Comparison of ENCODE assay signal across 8 cellular contexts in genomic region chr2:231197741-231198290, GRCh38. TPM values are rescaled to one million over a fixed set of nuclear protein-coding genes. Genes with fewer than 3 reads are reported as not detected.
DNase-seq lines count a peak whose midpoint lies in the region; ATAC-seq and TF ChIP-seq lines count a peak whose summit lies in the region.

No MANE protein-coding gene starts in this region.

- ATAC-seq in HCT116: no peak

- TF ChIP-seq CTCF in HCT116 (IDR thresholded peaks at IDR 0.05 in 2 of 3, conservative IDR thresholded peaks at IDR 0.05 in 1 of 3; ENCODE audit: borderline replicate concordance in 1 of 3, insufficient read depth in 1 of 3, low read depth in 2 of 3, low read length in 2 of 3) (no peak), VCaP (conservative IDR thresholded peaks at IDR 0.05) (no peak), right atrium auricular region (IDR thresholded peaks at IDR 0.05) (no peak)

- BruUV-seq in HCT116 (replicated peaks; lab: Mats Ljungman, UMichigan): TSS peak; percentile 95

- CTCF ChIA-PET in HCT116 (lab: Charles Lee): interaction anchor here (1.2 kb wide), 1 partner anchor 254 kb away, joined by 3 read pairs; no protein-coding TSS in a partner anchor

- POLR2A ChIA-PET in HCT116 (lab: Charles Lee): no interaction called here

- intact Hi-C loops in HCT116 (cut with micrococcal nuclease): no loop called here

- no peaks in the 10 kb centered on the region for H3K9me2 ChIP-seq in HCT116 (ENCODE audit: insufficient read depth)

- no peaks in the 10 kb centered on the region for H3K9me3 ChIP-seq in HCT116 (ENCODE audit: control insufficient read depth in 1 of 2, insufficient read depth in 1 of 2, low read depth in 1 of 2, low read length in 2 of 2)
- no peaks in the 10 kb centered on the region for H3K9me3 ChIP-seq in right atrium auricular region

- H3K36me3 ChIP-seq in HCT116 (ENCODE audit: control insufficient read depth in 1 of 2, insufficient read depth in 2 of 2, low read length in 2 of 2) (no peaks in the 10 kb centered on the region), right atrium auricular region (no peaks in the 10 kb centered on the region)

- peak overlapping the region; percentile 84 for H3K4me2 ChIP-seq in HCT116 (ENCODE audit: low read length)

- TF ChIP-seq RAD21 in HCT116 (IDR thresholded peaks at IDR 0.05; ENCODE audit: low read depth): no peak

- no peaks in the 10 kb centered on the region for H4K20me1 ChIP-seq in HCT116 (ENCODE audit: insufficient read depth)

- peak overlapping the region; percentile 81 to 86 for H3K4me3 ChIP-seq in HCT116 (replicated peaks in 1 of 2; ENCODE audit: low read depth in 1 of 2, low read length in 2 of 2)
- H3K4me3 ChIP-seq in right atrium auricular region: peak overlapping the region; percentile 70 to 74
- peak overlapping the region; percentile 47 to 98 (median 78) for H3K4me3 ChIP-seq in skin epidermis

- RAD21 ChIA-PET in HCT116 (lab: Charles Lee; ENCODE audit: low non-redundant PET in 1 of 2, low total read pairs in 2 of 2, uncharacterized antibody in 2 of 2, unreplicated experiment in 2 of 2): no interaction called here

- no peaks in the 10 kb centered on the region for H3K79me2 ChIP-seq in HCT116 (ENCODE audit: insufficient read depth, low read length)

- peak overlapping the region; percentile 68 for H3K9ac ChIP-seq in HCT116 (ENCODE audit: low read length)

- peak; percentile 9 for TF ChIP-seq POLR2A in HCT116 (IDR thresholded peaks at IDR 0.05; ENCODE audit: borderline replicate concordance, extremely low read depth, insufficient read depth, insufficient read length)

- peak overlapping the region; percentile 38 for H3K27ac ChIP-seq in HCT116 (ENCODE audit: low read depth, low read length)
- H3K27ac ChIP-seq in VCaP: peak overlapping the region; percentile 67
- peak overlapping the region; percentile 29 to 36 for H3K27ac ChIP-seq in right atrium auricular region
- H3K27ac ChIP-seq in skin epidermis: peak overlapping the region in 17 of 21 experiments; percentile 7 to 83 (median 63)

- peak overlapping the region; percentile 6 for H2AFZ ChIP-seq in HCT116 (ENCODE audit: low read depth, low read length, poor library complexity, severe bottlenecking)

- DNase-seq in HCT116 (ENCODE audit: low read depth, low spot score): no peak
- no peak for DNase-seq in right atrium auricular region (ENCODE audit: low spot score)
- no peak for DNase-seq in NCI-H2196 (lab: John Stamatoyannopoulos, UW; ENCODE audit: unreplicated experiment)
- DNase-seq in KG1 (lab: John Stamatoyannopoulos, UW): no peak
- DNase-seq in cerebellar cortex (ENCODE audit: low spot score): no peak
- DNase-seq in DMS153 treated with DMSO at 0.1 percent for 48 hours (lab: John Stamatoyannopoulos, UW; ENCODE audit: unreplicated experiment): no peak

- H3K27me3 ChIP-seq in HCT116 (ENCODE audit: insufficient read depth, low read length) (no peaks in the 10 kb centered on the region), right atrium auricular region (no peaks in the 10 kb centered on the region)

- H3K4me1 ChIP-seq in HCT116 (ENCODE audit: control insufficient read depth in 1 of 2, insufficient read depth in 2 of 2, low read length in 2 of 2): peaks cover 4 to 16% of the 10 kb centered on the region in 2 experiments; a peak in 2 of 4 replicates
- peaks cover 0 to 15% of the 10 kb centered on the region in 2 donors for H3K4me1 ChIP-seq in right atrium auricular region

TF ChIP-seq in HCT116, 20 proteins besides CTCF, POLR2A, EP300 and RAD21:
- no peak for TF ChIP-seq CEBPB (IDR thresholded peaks at IDR 0.05; ENCODE audit: low read depth)
- no peak for TF ChIP-seq SP1 (IDR thresholded peaks at IDR 0.05; ENCODE audit: low read depth)
- no peak for TF ChIP-seq SRF (IDR thresholded peaks at IDR 0.05; ENCODE audit: low read depth)
- TF ChIP-seq ZFX (IDR thresholded peaks at IDR 0.05): no peak
- TF ChIP-seq YY1 (IDR thresholded peaks at IDR 0.05; ENCODE audit: extremely low read depth, insufficient replicate concordance, low read depth, low read length): no peak
- TF ChIP-seq CBX3 (IDR thresholded peaks at IDR 0.05; ENCODE audit: low read depth): no peak
- TF ChIP-seq EGR1 (IDR thresholded peaks at IDR 0.05; ENCODE audit: low read depth): no peak
- TF ChIP-seq POLR2AphosphoS5 (IDR thresholded peaks at IDR 0.05; ENCODE audit: low read depth, low read length): no peak
- no peak for TF ChIP-seq ZNF274 (IDR thresholded peaks at IDR 0.05; ENCODE audit: low read depth, low read length)
- TF ChIP-seq ELF1 (IDR thresholded peaks at IDR 0.05; ENCODE audit: borderline replicate concordance, low read depth): no peak
- TF ChIP-seq FOSL1 (IDR thresholded peaks at IDR 0.05; ENCODE audit: low read depth): no peak
- no peak for TF ChIP-seq JUND (IDR thresholded peaks at IDR 0.05)
- no peak for TF ChIP-seq EZH2 (IDR thresholded peaks at IDR 0.05)
- TF ChIP-seq, protein P1, sequence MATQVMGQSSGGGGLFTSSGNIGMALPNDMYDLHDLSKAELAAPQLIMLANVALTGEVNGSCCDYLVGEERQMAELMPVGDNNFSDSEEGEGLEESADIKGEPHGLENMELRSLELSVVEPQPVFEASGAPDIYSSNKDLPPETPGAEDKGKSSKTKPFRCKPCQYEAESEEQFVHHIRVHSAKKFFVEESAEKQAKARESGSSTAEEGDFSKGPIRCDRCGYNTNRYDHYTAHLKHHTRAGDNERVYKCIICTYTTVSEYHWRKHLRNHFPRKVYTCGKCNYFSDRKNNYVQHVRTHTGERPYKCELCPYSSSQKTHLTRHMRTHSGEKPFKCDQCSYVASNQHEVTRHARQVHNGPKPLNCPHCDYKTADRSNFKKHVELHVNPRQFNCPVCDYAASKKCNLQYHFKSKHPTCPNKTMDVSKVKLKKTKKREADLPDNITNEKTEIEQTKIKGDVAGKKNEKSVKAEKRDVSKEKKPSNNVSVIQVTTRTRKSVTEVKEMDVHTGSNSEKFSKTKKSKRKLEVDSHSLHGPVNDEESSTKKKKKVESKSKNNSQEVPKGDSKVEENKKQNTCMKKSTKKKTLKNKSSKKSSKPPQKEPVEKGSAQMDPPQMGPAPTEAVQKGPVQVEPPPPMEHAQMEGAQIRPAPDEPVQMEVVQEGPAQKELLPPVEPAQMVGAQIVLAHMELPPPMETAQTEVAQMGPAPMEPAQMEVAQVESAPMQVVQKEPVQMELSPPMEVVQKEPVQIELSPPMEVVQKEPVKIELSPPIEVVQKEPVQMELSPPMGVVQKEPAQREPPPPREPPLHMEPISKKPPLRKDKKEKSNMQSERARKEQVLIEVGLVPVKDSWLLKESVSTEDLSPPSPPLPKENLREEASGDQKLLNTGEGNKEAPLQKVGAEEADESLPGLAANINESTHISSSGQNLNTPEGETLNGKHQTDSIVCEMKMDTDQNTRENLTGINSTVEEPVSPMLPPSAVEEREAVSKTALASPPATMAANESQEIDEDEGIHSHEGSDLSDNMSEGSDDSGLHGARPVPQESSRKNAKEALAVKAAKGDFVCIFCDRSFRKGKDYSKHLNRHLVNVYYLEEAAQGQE (IDR thresholded peaks at IDR 0.05; ENCODE audit: low read depth): no peak
- TF ChIP-seq EZH2phosphoT487 (IDR thresholded peaks at IDR 0.05; ENCODE audit: borderline replicate concordance): no peak
- no peak for TF ChIP-seq MAX (IDR thresholded peaks at IDR 0.05)
- no peak for TF ChIP-seq TCF7L2 (IDR thresholded peaks at IDR 0.05; ENCODE audit: borderline replicate concordance, extremely low read depth, insufficient read depth, insufficient read length)
- TF ChIP-seq ATF3 (IDR thresholded peaks at IDR 0.05): no peak

RNA-seq across cellular contexts. Expression of gene ARMC9, which starts 0.6 kb away (rescaled TPM):
- total RNA-seq in HCT116 (2021; ENCODE audit: unreplicated experiment): 16.4 TPM
- 14.5 and 14.7 TPM in 2 replicates for polyA plus RNA-seq in HCT116 (2012)
- 1 to 10 TPM; 2.0 to 2.9 TPM for total RNA-seq in right atrium auricular region
